Comparison of ENCODE assay signal across 13 cellular contexts in the genomic region with DNA sequence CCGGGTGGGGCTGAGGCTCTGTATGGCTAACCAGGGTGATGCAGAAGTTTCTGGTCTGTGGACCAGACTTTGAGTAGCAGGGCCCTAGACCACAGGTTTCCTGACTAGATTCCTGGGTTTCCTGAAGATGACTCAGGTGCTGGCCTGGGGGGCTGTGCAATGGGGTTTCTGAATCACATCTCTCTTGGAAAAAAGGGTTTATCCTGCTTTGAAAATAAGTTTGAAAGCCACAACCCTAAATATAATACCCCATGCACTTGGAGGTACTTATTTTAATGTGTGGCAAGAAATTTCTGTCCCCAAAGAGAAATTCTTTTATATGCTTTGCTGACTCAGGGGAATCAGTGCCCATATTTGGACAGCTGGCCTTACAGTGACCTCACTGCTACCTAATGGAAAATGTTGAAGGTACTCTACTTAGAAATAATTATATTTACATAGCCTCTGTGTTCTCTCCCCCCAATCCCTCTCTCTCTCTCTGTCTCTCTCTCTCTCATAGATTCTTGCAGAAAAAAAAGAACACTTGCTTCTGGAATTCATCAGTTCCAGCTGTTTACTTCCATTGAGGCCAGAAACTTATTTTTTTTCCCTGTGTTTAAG.
DNase-seq lines count a peak whose midpoint lies in the region; ATAC-seq, FAIRE-seq and TF ChIP-seq lines count a peak whose summit lies in the region.
"Had no signal": no experiment of that assay in that cellular context is flagged by ENCODE, and none has a peak within 500 bp of the region (broad histone marks: within the 10 kb centered on the region; RNA-seq: fewer than 3 reads in every experiment).

No MANE protein-coding gene starts in this region.

- TF ChIP-seq RAD21 in HepG2 (CRISPR knock-in tag; IDR thresholded peaks at IDR 0.05) = no peak

- no peak overlapping the region for H3K4me3 ChIP-seq in BLaER1
- H3K4me3 ChIP-seq in HFF-Myc (replicated peaks; ENCODE audit: low read depth, low read length) = no peak overlapping the region
- H3K4me3 ChIP-seq in adipocyte (ENCODE audit: low read length) = no peak overlapping the region
- no peak overlapping the region for H3K4me3 ChIP-seq in HepG2 (replicated peaks in 1 of 3; ENCODE audit: insufficient read depth in 1 of 3, low read depth in 2 of 3, low read length in 3 of 3)
- H3K4me3 ChIP-seq: tibial artery had no signal

- no peak overlapping the region for H2AFZ ChIP-seq in HepG2 (ENCODE audit: low read length)

- FAIRE-seq in HepG2 (lab: Jason Lieb, UNC) (no peak), D721Med (lab: Jason Lieb, UNC) (no peak)
- FAIRE-seq: G401.6 had no signal

- H3K4me1 ChIP-seq in BLaER1 (peaks cover 62% of the 10 kb centered on the region), adipocyte (ENCODE audit: control insufficient read depth, insufficient read depth, low read length) (peaks cover 49% of the 10 kb centered on the region), HepG2 (ENCODE audit: insufficient read depth, low read length) (no peaks in the 10 kb centered on the region; the same call in 1 of the 2 replicates)

- CTCF ChIA-PET in HepG2 (lab: Yijun Ruan, JAX; ENCODE audit: low intra/inter-chr PET ratio, low total read pairs) = no interaction called here

- TF ChIP-seq CTCF in HFF-Myc (IDR thresholded peaks at IDR 0.05; ENCODE audit: low read depth, low read length, missing control alignments) (no peak), HepG2 (CRISPR knock-in tag; IDR thresholded peaks at IDR 0.05) (no peak), D721Med (IDR thresholded peaks at IDR 0.05; ENCODE audit: insufficient read depth, missing control alignments) (no peak)

- no peaks in the 10 kb centered on the region for H3K36me3 ChIP-seq in BLaER1
- no peaks in the 10 kb centered on the region for H3K36me3 ChIP-seq in adipocyte (ENCODE audit: control insufficient read depth, insufficient read depth, low read length, severe bottlenecking)
- no peaks in the 10 kb centered on the region for H3K36me3 ChIP-seq in HepG2 (replicated peaks in 1 of 2; ENCODE audit: control insufficient read depth in 1 of 2, insufficient read depth in 2 of 2, low read length in 2 of 2)
- H3K36me3 ChIP-seq: tibial artery had no signal

- H3K27ac ChIP-seq in BLaER1 (no peak overlapping the region), HepG2 (ENCODE audit: extremely low read length, insufficient read depth, low read length) (no peak overlapping the region)
- H3K27ac ChIP-seq: epithelial cell of prostate had no signal

- no TSS peak for BruUV-seq in HepG2 (replicated peaks; lab: Mats Ljungman, UMichigan)

- H4K20me1 ChIP-seq in BLaER1 (no peaks in the 10 kb centered on the region), HepG2 (ENCODE audit: insufficient read depth, low read length) (no peaks in the 10 kb centered on the region)

- TF ChIP-seq POLR2A in HepG2 (IDR thresholded peaks at IDR 0.05; ENCODE audit: insufficient read depth in 1 of 2, low read depth in 2 of 2, low read length in 2 of 2) = no peak

- H3K4me2 ChIP-seq in BLaER1 (peak overlapping the region; percentile 88), HepG2 (ENCODE audit: low read depth, low read length) (no peak overlapping the region)

- intact Hi-C loops in HepG2 (cut with micrococcal nuclease; ENCODE audit: unreplicated experiment) = no loop called here

- POLR2A ChIA-PET in HepG2 (lab: Yijun Ruan, JAX) = no interaction called here

- ATAC-seq in HepG2 = no peak
- ATAC-seq in HG03175 (IDR thresholded peaks at IDR 0.05; ENCODE audit: unreplicated experiment) = no peak
- ATAC-seq in activated CD4-positive, CD25-positive, alpha-beta regulatory T cell treated with anti-CD3 and anti-CD28 coated beads, Interleukin-2, amount 50 U/mL, for 24 hours = no peak
- no peak for ATAC-seq in GM19351 (IDR thresholded peaks at IDR 0.05; ENCODE audit: unreplicated experiment)

- TF ChIP-seq EP300 in HepG2 (IDR thresholded peaks at IDR 0.05; ENCODE audit: low read depth in 2 of 2, low read length in 2 of 2) (no peak), HepG2 (CRISPR knock-in tag; IDR thresholded peaks at IDR 0.05; ENCODE audit: borderline replicate concordance) (no peak)

- H3K9me3 ChIP-seq in BLaER1 (no peaks in the 10 kb centered on the region), adipocyte (ENCODE audit: control insufficient read depth, low read length) (no peaks in the 10 kb centered on the region), HepG2 (ENCODE audit: low read length) (no peaks in the 10 kb centered on the region)
- H3K9me3 ChIP-seq: tibial artery had no signal

- DNase-seq in HFF-Myc (ENCODE audit: extremely low read depth, low read depth) (peak; percentile 59), adipocyte (ENCODE audit: low read depth) (peak; percentile 62), HepG2 (ENCODE audit: low spot score) (no peak), D721Med (ENCODE audit: insufficient read length, low spot score) (no peak)
- DNase-seq: NCI-H2171, T-helper 2 cell had no signal

- H3K27me3 ChIP-seq in BLaER1 (no peaks in the 10 kb centered on the region), adipocyte (replicated peaks; ENCODE audit: control insufficient read depth, insufficient read depth, low read length) (no peaks in the 10 kb centered on the region), HepG2 (ENCODE audit: control insufficient read depth in 1 of 2, insufficient read depth in 2 of 2, low read length in 2 of 2) (peaks cover 0 to 34% of the 10 kb centered on the region in 2 experiments; a peak in 4 of 5 replicates)
- H3K27me3 ChIP-seq: tibial artery had no signal

- 30% methylated on average over 1 of the region's 1 CpG for WGBS in HepG2 (ENCODE audit: low lambda C conversion rate)

- in situ Hi-C loops in HepG2 (cut with HindIII; ENCODE audit: extremely low pct_ligation_motif_present, low pct_unique_long_range_greater_than_20kb) = no loop called here

- H3K9ac ChIP-seq in BLaER1 (no peak overlapping the region), adipocyte (ENCODE audit: low read length) (peak overlapping the region; percentile 80), HepG2 (ENCODE audit: insufficient read depth, low read depth, low read length) (no peak overlapping the region)

- H3K79me2 ChIP-seq in HepG2 (ENCODE audit: insufficient read depth, low read length) = no peaks in the 10 kb centered on the region

TF ChIP-seq in HepG2, 621 proteins besides CTCF, POLR2A, EP300 and RAD21:
- TF ChIP-seq MAFF (IDR thresholded peaks at IDR 0.05; ENCODE audit: low read depth, low read length) (peak; percentile 66), MAFK (conservative IDR thresholded peaks at IDR 0.05 in 1 of 2, IDR thresholded peaks at IDR 0.05 in 1 of 2; ENCODE audit: low read length in 2 of 2) (peak; percentile 46 to 79; a peak in 3 of 4 replicates), EEA1 (CRISPR knock-in tag; IDR thresholded peaks at IDR 0.05; ENCODE audit: borderline replicate concordance) (no peak)

Comparison
In these comparisons a context has a peak if more than half of its experiments do, and no peak if none do; other contexts are left out.
1. DNase-seq: peak in HFF-Myc (single experiment) and adipocyte (single experiment); none in HepG2 (single experiment) and D721Med (single experiment).